ENCODE assay signal across 31 cellular contexts in the genomic region with DNA sequence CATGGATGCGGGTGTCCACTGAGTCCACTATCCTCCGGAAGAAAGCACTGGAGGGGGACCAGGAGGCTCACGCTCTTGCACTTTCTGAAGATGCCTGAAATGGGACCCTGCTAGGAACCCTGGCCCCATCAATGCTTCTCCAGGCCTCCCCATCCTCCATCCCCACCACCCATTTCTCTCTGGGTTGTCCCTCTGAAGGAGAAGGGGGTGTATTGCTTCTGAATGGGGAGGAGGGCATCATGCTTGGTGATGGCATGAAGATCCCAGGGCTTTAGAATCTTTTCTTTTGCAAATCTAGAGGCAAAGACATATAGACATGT. TPM values are rescaled to one million over a fixed set of nuclear protein-coding genes. Genes with fewer than 3 reads are reported as not detected.
DNase-seq lines count a peak whose midpoint lies in the region; ATAC-seq, FAIRE-seq and TF ChIP-seq lines count a peak whose summit lies in the region.
"Had no signal": no experiment of that assay in that cellular context is flagged by ENCODE, and none has a peak within 500 bp of the region (broad histone marks: within the 10 kb centered on the region; RNA-seq: fewer than 3 reads in every experiment).

No MANE protein-coding gene starts in this region.

- H3F3A ChIP-seq in SK-N-SH (replicated peaks; ENCODE audit: insufficient read depth), result no peaks in the 10 kb centered on the region

- TF ChIP-seq CTCF in SK-N-SH (IDR thresholded peaks at IDR 0.05) (no peak), K562 (IDR thresholded peaks at IDR 0.05 in 2 of 3, conservative IDR thresholded peaks at IDR 0.05 in 1 of 3; ENCODE audit: insufficient read depth in 2 of 3, low read depth in 1 of 3, low read length in 3 of 3) (no peak), type B pancreatic cell (conservative IDR thresholded peaks at IDR 0.05) (no peak)

- TF ChIP-seq RAD21 in SK-N-SH (IDR thresholded peaks at IDR 0.05; ENCODE audit: low read length) (no peak), K562 (CRISPR knock-in tag; conservative IDR thresholded peaks at IDR 0.05 in 1 of 2, IDR thresholded peaks at IDR 0.05 in 1 of 2) (no peak)

- no peak overlapping the region for H3K4me3 Mint-ChIP-seq in type B pancreatic cell
- H3K4me3 Mint-ChIP-seq: activated CD4-positive, alpha-beta memory T cell treated with anti-CD3 and anti-CD28 coated beads, Interleukin-2, amount 10 ng/mL, durations not matched to agents 7 days and 5 days; activated naive CD4-positive, alpha-beta T cell treated with anti-CD3 and anti-CD28 coated beads, Interleukin-2, amount 10 ng/mL, durations not matched to agents 7 days and 5 days had no signal

- intact Hi-C loops in K562 (cut with micrococcal nuclease), result no loop called here

- H3K9me2 ChIP-seq in SK-N-SH, result no peaks in the 10 kb centered on the region

- H3K4me3 ChIP-seq in SK-N-SH (ENCODE audit: low read depth in 2 of 2, low read length in 1 of 2), result peak overlapping the region; percentile 61 to 66; a peak in 2 of 4 replicates
- H3K4me3 ChIP-seq in K562, result no peak overlapping the region
- H3K4me3 ChIP-seq: left ventricle myocardium inferior, upper lobe of left lung had no signal

- H3K27me3 Mint-ChIP-seq in type B pancreatic cell, result peaks cover 76% of the 10 kb centered on the region

- POLR2A ChIA-PET in SK-N-SH (lab: Yijun Ruan, JAX) (interaction anchor here (0.9 to 1.5 kb wide), 4 partner anchors 10 to 19 kb away, joined by 4 to 8 read pairs (median 5); partner anchors contain the start of gene AP1G2), K562 (lab: Yijun Ruan, JAX) (interaction anchor here (0.6 kb wide), 1 partner anchor 18 kb away, joined by 3 read pairs; no protein-coding TSS in a partner anchor)

- H2AFZ ChIP-seq in SK-N-SH (ENCODE audit: low read depth) (peak overlapping the region; percentile 81; the same call in 1 of the 2 replicates), K562 (ENCODE audit: low read depth, low read length) (no peak overlapping the region)

- H3K9me3 Mint-ChIP-seq in type B pancreatic cell, result no peaks in the 10 kb centered on the region
- H3K9me3 Mint-ChIP-seq: activated CD4-positive, alpha-beta memory T cell treated with anti-CD3 and anti-CD28 coated beads, Interleukin-2, amount 10 ng/mL, durations not matched to agents 7 days and 5 days; activated naive CD4-positive, alpha-beta T cell treated with anti-CD3 and anti-CD28 coated beads, Interleukin-2, amount 10 ng/mL, durations not matched to agents 7 days and 5 days; T-helper 1 cell treated with Interleukin-12 subunit alpha and Interleukin-12 subunit beta and Interleukin-4 antibody, amounts not matched to agents 30 μg/mL and 1 μg/mL, for 36 hours had no signal

- H3K9me3 ChIP-seq in SK-N-SH (no peaks in the 10 kb centered on the region), K562 (replicated peaks; ENCODE audit: control insufficient read depth, insufficient read depth, low read depth, low read length) (no peaks in the 10 kb centered on the region)
- H3K9me3 ChIP-seq: left ventricle myocardium inferior, upper lobe of left lung had no signal

- CTCF ChIA-PET in SK-N-SH (lab: Yijun Ruan, JAX) (interaction anchor here (1.3 to 4.3 kb wide), 5 partner anchors 10 to 53 kb away, joined by 3 to 19 read pairs (median 5); no protein-coding TSS in a partner anchor), K562 (lab: Yijun Ruan, JAX; ENCODE audit: low intra/inter-chr PET ratio) (interaction anchor here (0.6 kb wide), 1 partner anchor 19 kb away, joined by 3 read pairs; no protein-coding TSS in a partner anchor)

- no peak overlapping the region for H3K27ac Mint-ChIP-seq in type B pancreatic cell
- H3K27ac Mint-ChIP-seq: activated CD4-positive, alpha-beta memory T cell treated with anti-CD3 and anti-CD28 coated beads, Interleukin-2, amount 10 ng/mL, durations not matched to agents 7 days and 5 days; activated naive CD4-positive, alpha-beta T cell treated with anti-CD3 and anti-CD28 coated beads, Interleukin-2, amount 10 ng/mL, durations not matched to agents 7 days and 5 days; T-helper 1 cell treated with Interleukin-12 subunit alpha and Interleukin-12 subunit beta and Interleukin-4 antibody, amounts not matched to agents 30 μg/mL and 1 μg/mL, for 36 hours had no signal

- peak overlapping the region; percentile 82 for H3K4me2 ChIP-seq in SK-N-SH
- H3K4me2 ChIP-seq in K562 (ENCODE audit: insufficient read depth, low read length), result no peak overlapping the region

- H3K9me1 ChIP-seq in K562 (ENCODE audit: control insufficient read depth, insufficient read depth, low read length), result no peaks in the 10 kb centered on the region

- no peaks in the 10 kb centered on the region for H3K36me3 Mint-ChIP-seq in type B pancreatic cell
- H3K36me3 Mint-ChIP-seq: activated naive CD4-positive, alpha-beta T cell treated with anti-CD3 and anti-CD28 coated beads, Interleukin-2, amount 10 ng/mL, durations not matched to agents 7 days and 5 days had no signal

- H3K27ac ChIP-seq in SK-N-SH (ENCODE audit: low read depth in 2 of 2, low read length in 1 of 2) (peak overlapping the region in 1 of 2 experiments; percentile 94; a peak in 2 of 4 replicates), K562 (ENCODE audit: extremely low read depth, low read depth, low read length) (no peak overlapping the region)
- H3K27ac ChIP-seq: 22Rv1, left ventricle myocardium inferior, SK-N-MC, upper lobe of left lung had no signal

- TF ChIP-seq POLR2A in K562 (conservative IDR thresholded peaks at IDR 0.05), result no peak

- in situ Hi-C loops in K562 (cut with MboI), result no loop called here

- no peak overlapping the region for H3K9ac ChIP-seq in SK-N-SH
- H3K9ac ChIP-seq in K562 (ENCODE audit: insufficient read depth in 1 of 2, low read depth in 2 of 2, low read length in 2 of 2), result no peak overlapping the region

- FAIRE-seq in K562 (lab: Jason Lieb, UNC), result no peak
- FAIRE-seq: H54 had no signal

- TF ChIP-seq EP300 in SK-N-SH (IDR thresholded peaks at IDR 0.05; ENCODE audit: borderline replicate concordance in 1 of 2, low read depth in 1 of 2, low read length in 1 of 2), result no peak
- no peak for TF ChIP-seq EP300 in K562 (IDR thresholded peaks at IDR 0.05; ENCODE audit: low read length)

- 58% methylated on average over 3 of the region's 3 CpGs for WGBS in SK-N-SH (ENCODE audit: low lambda C conversion rate)
- 29% methylated on average over 1 of the region's 3 CpGs for WGBS in K562 (ENCODE audit: insufficient coverage, low coverage, missing lambda C conversion rate)

- H3K4me1 Mint-ChIP-seq in type B pancreatic cell (ENCODE audit: unreplicated experiment), result no peaks in the 10 kb centered on the region

- H3K4me1 ChIP-seq in SK-N-SH (ENCODE audit: control insufficient read depth in 1 of 2, insufficient read depth in 2 of 2, low read depth in 1 of 2, low read length in 1 of 2) (peaks cover 0 to 28% of the 10 kb centered on the region in 2 experiments; a peak in 1 of 4 replicates), K562 (replicated peaks in 1 of 2; ENCODE audit: control insufficient read depth in 2 of 2, insufficient read depth in 2 of 2, low read length in 2 of 2) (peaks cover 0 to 7% of the 10 kb centered on the region in 2 experiments; a peak in 3 of 5 replicates)

- no peaks in the 10 kb centered on the region for H3K27me3 ChIP-seq in SK-N-SH (ENCODE audit: insufficient read depth)
- no peaks in the 10 kb centered on the region for H3K27me3 ChIP-seq in K562 (ENCODE audit: control insufficient read depth in 2 of 2, insufficient read depth in 2 of 2, low read length in 2 of 2)

- DNase-seq in SK-N-SH (peak; percentile 65), K562 (ENCODE audit: extremely low read depth in 1 of 4, low spot score in 3 of 4) (no peak), mesenteric fat pad (ENCODE audit: low spot score) (peak; percentile 65), type B pancreatic cell (ENCODE audit: extremely low spot score, unreplicated experiment) (peak; percentile 59), LoVo (ENCODE audit: low spot score) (no peak)
- DNase-seq: activated CD4-positive, alpha-beta memory T cell treated with anti-CD3 and anti-CD28 coated beads, Interleukin-2, amount 10 ng/mL, durations not matched to agents 7 days and 5 days; activated CD4-positive, alpha-beta T cell treated with anti-CD3 and anti-CD28 coated beads for 1 hour; activated CD8-positive, alpha-beta memory T cell treated with anti-CD3 and anti-CD28 coated beads, Interleukin-2, amount 50 U/mL, for 48 hours; activated naive CD4-positive, alpha-beta T cell treated with anti-CD3 and anti-CD28 coated beads, Interleukin-2, amount 10 ng/mL, durations not matched to agents 7 days and 5 days; amniotic stem cell; cortex of kidney; erythroblast; left ventricle myocardium inferior; MV-4-11; NCI-H2081 treated with DMSO at 0.1 percent for 48 hours; NCI-H526 treated with DMSO at 0.1 percent for 48 hours; NK-92 treated with Interleukin-12 subunit alpha and Interleukin-12 subunit beta, amount 100 ng/mL, for 24 hours; PC-3; stimulated activated CD4-positive, alpha-beta T cell treated with anti-CD3 and anti-CD28 coated beads, Interleukin-15, amount 100 ng/mL, for 24 hours; stimulated activated CD4-positive, alpha-beta T cell treated with anti-CD3 and anti-CD28 coated beads, Interleukin-4, amount 100 ng/mL, for 4 hours had no signal

- H4K20me1 ChIP-seq in SK-N-SH (ENCODE audit: insufficient read depth) (no peaks in the 10 kb centered on the region), K562 (replicated peaks; ENCODE audit: control insufficient read depth, insufficient read depth, low read length) (no peaks in the 10 kb centered on the region)

- no peaks in the 10 kb centered on the region for H3K79me2 ChIP-seq in SK-N-SH (ENCODE audit: insufficient read depth)
- no peaks in the 10 kb centered on the region for H3K79me2 ChIP-seq in K562 (ENCODE audit: control insufficient read depth, insufficient read depth, low read length)

- no TSS peak for BruUV-seq in K562 (replicated peaks; lab: Mats Ljungman, UMichigan)

- H3K36me3 ChIP-seq in SK-N-SH (replicated peaks in 1 of 2; ENCODE audit: control insufficient read depth in 1 of 2, insufficient read depth in 2 of 2, low read length in 1 of 2), result no peaks in the 10 kb centered on the region
- H3K36me3 ChIP-seq in K562 (ENCODE audit: control insufficient read depth, insufficient read depth, low read length), result no peaks in the 10 kb centered on the region
- H3K36me3 ChIP-seq: left ventricle myocardium inferior, upper lobe of left lung had no signal

- ATAC-seq in SK-N-SH treated with all-trans-retinoic acid at 6 μM for 48 hours (no peak), K562 (no peak), GM18907 (IDR thresholded peaks at IDR 0.05; ENCODE audit: unreplicated experiment) (no peak), GM19395 (IDR thresholded peaks at IDR 0.05; ENCODE audit: unreplicated experiment) (no peak)
- ATAC-seq: PC-3 had no signal

RNA-seq across cellular contexts. Expression of gene JPH4, which starts 0.7 kb away (rescaled TPM):
- 8.7 and 8.8 TPM in 2 replicates for polyA plus RNA-seq in SK-N-SH (2012; rRNA removed)
- polyA plus RNA-seq in SK-N-SH (2012; cell fraction: cytosol; rRNA removed), result 5.7 and 7.9 TPM in 2 replicates
- polyA plus RNA-seq in SK-N-SH (2012; cell fraction: nucleus; rRNA removed), result 20.9 and 25.3 TPM in 2 replicates
- total RNA-seq in K562 (2011; cell fraction: chromatin; rRNA removed; ENCODE audit: low replicate concordance), result not detected in 2 replicates
- not detected in 2 replicates for total RNA-seq in K562 (2011; cell fraction: nucleolus; rRNA removed)
- 0.23 TPM in 1 of 2 replicates, not detected in the other for total RNA-seq in K562 (2011; cell fraction: nucleoplasm; rRNA removed)
- 0.04 TPM in 1 of 2 replicates, not detected in the other for total RNA-seq in K562 (2014; rRNA removed)
- not detected in 2 replicates for total RNA-seq in K562 (2014; rRNA removed; fragmentation: Illumina TruSeq; extraction: Trizol)
- 0.04 TPM in 1 of 2 replicates, not detected in the other for total RNA-seq in K562 (2015; rRNA removed; fragmentation: Illumina TruSeq; extraction: Trizol)
- 0.13 TPM in 2 replicates for total RNA-seq in K562 (2021)
- not detected in 2 replicates for polyA plus RNA-seq in K562 (2011; rRNA removed)
- polyA plus RNA-seq in K562 (2011; cell fraction: cytosol; rRNA removed), result 0.01 TPM in 1 of 2 replicates, not detected in the other
- polyA plus RNA-seq in K562 (2011; cell fraction: nucleus; rRNA removed), result 0.07 TPM in 1 of 2 replicates, not detected in the other
- 0.12 and 0.24 TPM in 2 replicates for polyA plus RNA-seq in K562 (2012)
- 0.04 and 0.07 TPM in 2 replicates for polyA plus RNA-seq in K562 (2014; fragmentation: Illumina TruSeq; extraction: Trizol)
- polyA plus RNA-seq in K562 (2014; fragmentation: Nextera tagmentation; extraction: Ambion mirVana), result under 1 TPM in 1 of 2 experiments, not detected in 1; 0.06 TPM
- polyA plus RNA-seq in K562 (2014; rRNA removed), result 0.07 TPM in 1 of 2 replicates, not detected in the other
- not detected in 2 replicates for polyA minus RNA-seq in K562 (2011; rRNA and poly(A)+ RNA removed)
- polyA minus RNA-seq in K562 (2011; cell fraction: cytosol; rRNA and poly(A)+ RNA removed), result not detected in 2 replicates
- polyA minus RNA-seq in K562 (2011; cell fraction: nucleus; rRNA and poly(A)+ RNA removed), result not detected in 2 replicates
- total RNA-seq in mesenteric fat pad, result 1.1 TPM
- 0.33 and 8.3 TPM in 2 replicates for total RNA-seq in type B pancreatic cell (ENCODE audit: low replicate concordance)
- total RNA-seq: activated CD4-positive, alpha-beta memory T cell treated with anti-CD3 and anti-CD28 coated beads, Interleukin-2, amount 10 ng/mL, durations not matched to agents 7 days and 5 days; LHCN-M2; PC-3; pulmonary artery endothelial cell had no signal

RNA-seq across cellular contexts. Expression of gene AP1G2, which starts 11.7 kb away (rescaled TPM):
- polyA plus RNA-seq in SK-N-SH (2012; rRNA removed) (88.3 and 114 TPM in 2 replicates), K562 (2011; rRNA removed) (65.3 and 135 TPM in 2 replicates), K562 (2014; fragmentation: Illumina TruSeq; extraction: Trizol) (41.3 and 56.2 TPM in 2 replicates), K562 (2014; fragmentation: Nextera tagmentation; extraction: Ambion mirVana) (10 to 100 TPM; 22.9 to 33.3 TPM), K562 (2014; rRNA removed) (73.4 and 83.5 TPM in 2 replicates)
- 12.5 and 18.4 TPM in 2 replicates for polyA plus RNA-seq in SK-N-SH (2012; cell fraction: cytosol; rRNA removed)
- 850 and 900 TPM in 2 replicates for polyA plus RNA-seq in SK-N-SH (2012; cell fraction: nucleus; rRNA removed)
- 396 and 1,008 TPM in 2 replicates for total RNA-seq in K562 (2011; cell fraction: chromatin; rRNA removed; ENCODE audit: low replicate concordance)
- total RNA-seq in K562 (2011; cell fraction: nucleolus; rRNA removed), result 461 and 463 TPM in 2 replicates
- 346 and 364 TPM in 2 replicates for total RNA-seq in K562 (2011; cell fraction: nucleoplasm; rRNA removed)
- total RNA-seq in K562 (2014; rRNA removed) (19.1 and 25.8 TPM in 2 replicates), K562 (2014; rRNA removed; fragmentation: Illumina TruSeq; extraction: Trizol) (12.2 and 19.8 TPM in 2 replicates), K562 (2015; rRNA removed; fragmentation: Illumina TruSeq; extraction: Trizol) (27.7 and 31.9 TPM in 2 replicates), K562 (2021) (51.9 and 58.1 TPM in 2 replicates), mesenteric fat pad (32.8 TPM), type B pancreatic cell (ENCODE audit: low replicate concordance) (156 and 170 TPM in 2 replicates)
- 61.3 and 70.5 TPM in 2 replicates for polyA plus RNA-seq in K562 (2011; cell fraction: cytosol; rRNA removed)
- 934 and 1,029 TPM in 2 replicates for polyA plus RNA-seq in K562 (2011; cell fraction: nucleus; rRNA removed)
- 53.3 and 105 TPM in 2 replicates for polyA plus RNA-seq in K562 (2012)
- 35.0 and 46.6 TPM in 2 replicates for polyA minus RNA-seq in K562 (2011; rRNA and poly(A)+ RNA removed)
- polyA minus RNA-seq in K562 (2011; cell fraction: cytosol; rRNA and poly(A)+ RNA removed), result 23.4 and 34.6 TPM in 2 replicates
- polyA minus RNA-seq in K562 (2011; cell fraction: nucleus; rRNA and poly(A)+ RNA removed), result 142 and 191 TPM in 2 replicates

RNA-seq across cellular contexts. Expression of gene THTPA, which starts 23.2 kb away (rescaled TPM):
- polyA plus RNA-seq in SK-N-SH (2012; rRNA removed), result 15.5 and 16.3 TPM in 2 replicates
- polyA plus RNA-seq in SK-N-SH (2012; cell fraction: cytosol; rRNA removed), result 7.5 and 9.0 TPM in 2 replicates
- 43.9 and 56.7 TPM in 2 replicates for polyA plus RNA-seq in SK-N-SH (2012; cell fraction: nucleus; rRNA removed)
- 2.6 and 8.1 TPM in 2 replicates for total RNA-seq in K562 (2011; cell fraction: chromatin; rRNA removed; ENCODE audit: low replicate concordance)
- 5.2 and 7.1 TPM in 2 replicates for total RNA-seq in K562 (2011; cell fraction: nucleolus; rRNA removed)
- 5.2 and 5.4 TPM in 2 replicates for total RNA-seq in K562 (2011; cell fraction: nucleoplasm; rRNA removed)
- 5.2 and 12.2 TPM in 2 replicates for total RNA-seq in K562 (2014; rRNA removed)
- total RNA-seq in K562 (2014; rRNA removed; fragmentation: Illumina TruSeq; extraction: Trizol), result 2.2 and 2.4 TPM in 2 replicates
- total RNA-seq in K562 (2015; rRNA removed; fragmentation: Illumina TruSeq; extraction: Trizol), result 3.8 and 4.2 TPM in 2 replicates
- 6.3 and 8.7 TPM in 2 replicates for total RNA-seq in K562 (2021)
- polyA plus RNA-seq in K562 (2011; rRNA removed), result 2.2 and 3.8 TPM in 2 replicates
- 2.4 and 7.1 TPM in 2 replicates for polyA plus RNA-seq in K562 (2011; cell fraction: cytosol; rRNA removed)
- polyA plus RNA-seq in K562 (2011; cell fraction: nucleus; rRNA removed), result 2.2 and 7.9 TPM in 2 replicates
- polyA plus RNA-seq in K562 (2012), result 5.6 and 7.4 TPM in 2 replicates
- 6.8 and 8.4 TPM in 2 replicates for polyA plus RNA-seq in K562 (2014; fragmentation: Illumina TruSeq; extraction: Trizol)
- 1 to 10 TPM; 6.4 to 6.5 TPM for polyA plus RNA-seq in K562 (2014; fragmentation: Nextera tagmentation; extraction: Ambion mirVana)
- polyA plus RNA-seq in K562 (2014; rRNA removed), result 5.1 and 9.4 TPM in 2 replicates
- polyA minus RNA-seq in K562 (2011; rRNA and poly(A)+ RNA removed), result 2.5 and 3.2 TPM in 2 replicates
- polyA minus RNA-seq in K562 (2011; cell fraction: cytosol; rRNA and poly(A)+ RNA removed), result 2.7 and 2.9 TPM in 2 replicates
- polyA minus RNA-seq in K562 (2011; cell fraction: nucleus; rRNA and poly(A)+ RNA removed), result 2.4 and 2.8 TPM in 2 replicates
- total RNA-seq in mesenteric fat pad, result 16.7 TPM
- 14.3 and 16.4 TPM in 2 replicates for total RNA-seq in type B pancreatic cell (ENCODE audit: low replicate concordance)

RNA-seq across cellular contexts. Expression of gene ZFHX2, which starts 27.7 kb away (rescaled TPM):
- 0.28 and 0.77 TPM in 2 replicates for polyA plus RNA-seq in SK-N-SH (2012; rRNA removed)
- 0.39 and 0.42 TPM in 2 replicates for polyA plus RNA-seq in SK-N-SH (2012; cell fraction: cytosol; rRNA removed)
- polyA plus RNA-seq in SK-N-SH (2012; cell fraction: nucleus; rRNA removed), result 2.1 and 2.9 TPM in 2 replicates
- 0.76 and 1.5 TPM in 2 replicates for total RNA-seq in K562 (2011; cell fraction: chromatin; rRNA removed; ENCODE audit: low replicate concordance)
- 0.26 and 0.67 TPM in 2 replicates for total RNA-seq in K562 (2011; cell fraction: nucleolus; rRNA removed)
- 0.15 and 0.23 TPM in 2 replicates for total RNA-seq in K562 (2011; cell fraction: nucleoplasm; rRNA removed)
- total RNA-seq in K562 (2014; rRNA removed), result 0.29 TPM in 1 of 2 replicates, not detected in the other
- 0.10 and 0.11 TPM in 2 replicates for total RNA-seq in K562 (2014; rRNA removed; fragmentation: Illumina TruSeq; extraction: Trizol)
- 0.11 TPM in 2 replicates for total RNA-seq in K562 (2015; rRNA removed; fragmentation: Illumina TruSeq; extraction: Trizol)
- total RNA-seq in K562 (2021), result 0.11 and 0.22 TPM in 2 replicates
- polyA plus RNA-seq in K562 (2011; rRNA removed), result 0.06 and 0.16 TPM in 2 replicates
- polyA plus RNA-seq in K562 (2011; cell fraction: cytosol; rRNA removed), result under 0.01 and 0.04 TPM in 2 replicates
- 0.20 and 0.50 TPM in 2 replicates for polyA plus RNA-seq in K562 (2011; cell fraction: nucleus; rRNA removed)
- polyA plus RNA-seq in K562 (2012), result 0.06 and 0.07 TPM in 2 replicates
- 0.03 and 0.09 TPM in 2 replicates for polyA plus RNA-seq in K562 (2014; fragmentation: Illumina TruSeq; extraction: Trizol)
- polyA plus RNA-seq in K562 (2014; fragmentation: Nextera tagmentation; extraction: Ambion mirVana), result not detected
- polyA plus RNA-seq in K562 (2014; rRNA removed), result 0.01 TPM in 1 of 2 replicates, not detected in the other
- polyA minus RNA-seq in K562 (2011; rRNA and poly(A)+ RNA removed), result 0.15 and 0.18 TPM in 2 replicates
- polyA minus RNA-seq in K562 (2011; cell fraction: cytosol; rRNA and poly(A)+ RNA removed), result not detected in 2 replicates
- 0.22 and 0.54 TPM in 2 replicates for polyA minus RNA-seq in K562 (2011; cell fraction: nucleus; rRNA and poly(A)+ RNA removed)
- total RNA-seq in mesenteric fat pad, result 3.1 TPM
- total RNA-seq in type B pancreatic cell (ENCODE audit: low replicate concordance), result 5.6 and 11.1 TPM in 2 replicates

RNA-seq across cellular contexts. Expression of gene DHRS2, which starts 56.9 kb away (rescaled TPM):
- polyA plus RNA-seq in SK-N-SH (2012; rRNA removed) (1.1 and 1.2 TPM in 2 replicates), K562 (2011; rRNA removed) (45.5 and 47.2 TPM in 2 replicates), K562 (2014; fragmentation: Illumina TruSeq; extraction: Trizol) (89.3 and 90.9 TPM in 2 replicates), K562 (2014; fragmentation: Nextera tagmentation; extraction: Ambion mirVana) (1 to 10 TPM; 2.9 to 5.4 TPM), K562 (2014; rRNA removed) (96.8 and 107 TPM in 2 replicates)
- 0.84 and 1.1 TPM in 2 replicates for polyA plus RNA-seq in SK-N-SH (2012; cell fraction: cytosol; rRNA removed)
- 1.4 and 2.0 TPM in 2 replicates for polyA plus RNA-seq in SK-N-SH (2012; cell fraction: nucleus; rRNA removed)
- total RNA-seq in K562 (2011; cell fraction: chromatin; rRNA removed; ENCODE audit: low replicate concordance), result 30.5 and 40.0 TPM in 2 replicates
- total RNA-seq in K562 (2011; cell fraction: nucleolus; rRNA removed), result 19.0 and 24.3 TPM in 2 replicates
- 27.1 and 32.4 TPM in 2 replicates for total RNA-seq in K562 (2011; cell fraction: nucleoplasm; rRNA removed)
- total RNA-seq in K562 (2014; rRNA removed) (64.4 and 73.6 TPM in 2 replicates), K562 (2014; rRNA removed; fragmentation: Illumina TruSeq; extraction: Trizol) (57.9 and 68.7 TPM in 2 replicates), K562 (2015; rRNA removed; fragmentation: Illumina TruSeq; extraction: Trizol) (73.2 and 73.4 TPM in 2 replicates), K562 (2021) (59.4 and 62.9 TPM in 2 replicates), mesenteric fat pad (not detected), type B pancreatic cell (ENCODE audit: low replicate concordance) (1.4 and 3.3 TPM in 2 replicates)
- polyA plus RNA-seq in K562 (2011; cell fraction: cytosol; rRNA removed), result 41.7 and 41.9 TPM in 2 replicates
- 62.7 and 78.6 TPM in 2 replicates for polyA plus RNA-seq in K562 (2011; cell fraction: nucleus; rRNA removed)
- 66.3 and 109 TPM in 2 replicates for polyA plus RNA-seq in K562 (2012)
- polyA minus RNA-seq in K562 (2011; rRNA and poly(A)+ RNA removed), result 27.5 and 28.1 TPM in 2 replicates
- 10.2 and 10.5 TPM in 2 replicates for polyA minus RNA-seq in K562 (2011; cell fraction: cytosol; rRNA and poly(A)+ RNA removed)
- polyA minus RNA-seq in K562 (2011; cell fraction: nucleus; rRNA and poly(A)+ RNA removed), result 15.2 and 21.5 TPM in 2 replicates
- total RNA-seq: left ventricle myocardium inferior, subcutaneous adipose tissue had no signal

Comparison
In these comparisons a context has a peak if more than half of its experiments do, and no peak if none do; other contexts are left out.
1. DNase-seq: peak in SK-N-SH (single experiment), mesenteric fat pad (single experiment) and type B pancreatic cell (single experiment); none in K562 (0 of 4) and LoVo (single experiment).
2. Of the 27 proteins assayed by ChIP-seq in both K562 and SK-N-SH: peak only in K562: GABPA; only in SK-N-SH: none; in both: none; in neither: 26.